18 cellular contexts compared by ENCODE assay signal in the genomic region with DNA sequence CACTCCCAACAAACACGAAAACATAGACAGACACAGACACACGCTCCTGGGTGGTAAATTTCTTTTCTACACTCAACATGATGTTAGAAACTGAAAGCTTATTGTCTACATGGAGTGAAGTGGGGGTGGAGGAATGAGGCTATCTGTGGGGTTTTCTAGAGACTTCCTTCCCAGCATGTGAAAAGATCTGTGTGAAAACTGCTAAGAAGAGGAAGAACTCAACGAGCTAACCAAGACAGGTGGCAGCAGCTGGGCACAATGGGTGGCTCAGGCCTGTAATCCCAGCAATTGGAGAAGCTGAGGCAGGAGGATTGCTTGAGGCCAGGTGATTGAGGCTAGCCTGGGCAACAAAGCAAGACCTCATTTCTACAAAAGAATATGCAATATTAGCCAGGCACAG. TPM values are rescaled to one million over a fixed set of nuclear protein-coding genes. Genes with fewer than 3 reads are reported as not detected.
A peak's percentile ranks its signal among the peaks of the same experiment; 100 is the strongest.
DNase-seq lines count a peak whose midpoint lies in the region; ATAC-seq lines count a peak whose summit lies in the region.
"Had no signal": no experiment of that assay in that cellular context is flagged by ENCODE, and none has a peak within 500 bp of the region (broad histone marks: within the 10 kb centered on the region; RNA-seq: fewer than 3 reads in every experiment).

No MANE protein-coding gene starts in this region.

- H3K27ac ChIP-seq in SJSA1: peak overlapping the region; percentile 10; the same call in 1 of the 2 replicates
- H3K27ac ChIP-seq: coronary artery had no signal

- no peaks in the 10 kb centered on the region for H3K9me3 Mint-ChIP-seq in activated CD8-positive, alpha-beta memory T cell treated with anti-CD3 and anti-CD28 coated beads, Interleukin-2, amount 10 ng/mL, durations not matched to agents 7 days and 5 days (ENCODE audit: low read depth)
- no peaks in the 10 kb centered on the region for H3K9me3 Mint-ChIP-seq in central memory CD8-positive, alpha-beta T cell
- H3K9me3 Mint-ChIP-seq in stimulated activated naive CD8-positive, alpha-beta T cell treated with anti-CD3 and anti-CD28 coated beads, Interleukin-15, amount 100 ng/mL, for 72 hours: no peaks in the 10 kb centered on the region
- H3K9me3 Mint-ChIP-seq: neural crest cell had no signal

- no peak overlapping the region for H3K4me3 ChIP-seq in SJSA1
- H3K4me3 ChIP-seq: coronary artery had no signal

- no peaks in the 10 kb centered on the region for H3K27me3 ChIP-seq in SJSA1 (replicated peaks)

- no peaks in the 10 kb centered on the region for H3K36me3 Mint-ChIP-seq in activated CD8-positive, alpha-beta memory T cell treated with anti-CD3 and anti-CD28 coated beads, Interleukin-2, amount 10 ng/mL, durations not matched to agents 7 days and 5 days
- H3K36me3 Mint-ChIP-seq in central memory CD8-positive, alpha-beta T cell (ENCODE audit: insufficient read depth): peaks cover 25% of the 10 kb centered on the region

- H3K4me3 Mint-ChIP-seq in activated CD8-positive, alpha-beta memory T cell treated with anti-CD3 and anti-CD28 coated beads, Interleukin-2, amount 10 ng/mL, durations not matched to agents 7 days and 5 days: peak overlapping the region; percentile 66
- peak overlapping the region; percentile 67 for H3K4me3 Mint-ChIP-seq in central memory CD8-positive, alpha-beta T cell
- H3K4me3 Mint-ChIP-seq in stimulated activated naive CD8-positive, alpha-beta T cell treated with anti-CD3 and anti-CD28 coated beads, Interleukin-15, amount 100 ng/mL, for 72 hours: peak overlapping the region; percentile 80 to 82
- H3K4me3 Mint-ChIP-seq: neural crest cell had no signal

- peak; percentile 10 for ATAC-seq in activated CD8-positive, alpha-beta memory T cell treated with anti-CD3 and anti-CD28 coated beads, Interleukin-2, amount 10 ng/mL, durations not matched to agents 7 days and 5 days
- ATAC-seq in central memory CD8-positive, alpha-beta T cell (replicated peaks; ENCODE audit: extremely low read depth, poor library complexity, severe bottlenecking): peak; percentile 27
- ATAC-seq in stimulated activated naive CD8-positive, alpha-beta T cell treated with anti-CD3 and anti-CD28 coated beads, Interleukin-15, amount 100 ng/mL, for 72 hours: no peak
- ATAC-seq in HG02884 (IDR thresholded peaks at IDR 0.05; ENCODE audit: unreplicated experiment): no peak
- ATAC-seq: left ventricle myocardium superior, sciatic nerve had no signal

- CTCF ChIA-PET in activated CD8-positive, alpha-beta memory T cell treated with anti-CD3 and anti-CD28 coated beads, Interleukin-2, amount 10 ng/mL, durations not matched to agents 7 days and 5 days (lab: Charles Lee): interaction anchor here (1.0 to 3.8 kb wide), 14 partner anchors 9 to 71 kb away, joined by 3 to 29 read pairs (median 8); a partner anchor contains a TSS

- DNase-seq in activated CD8-positive, alpha-beta memory T cell treated with anti-CD3 and anti-CD28 coated beads, Interleukin-2, amount 10 ng/mL, durations not matched to agents 7 days and 5 days: peak; percentile 54
- DNase-seq in activated CD8-positive, alpha-beta memory T cell treated with anti-CD3 and anti-CD28 coated beads, Interleukin-2, amount 50 U/mL, for 48 hours: no peak
- DNase-seq in SJSA1 (ENCODE audit: low read depth in 1 of 2, low spot score in 2 of 2) (peak in 1 of 2 experiments; percentile 29), NCI-H1694 treated with DMSO at 0.1 percent for 48 hours (lab: John Stamatoyannopoulos, UW) (no peak), posterior vena cava (ENCODE audit: low spot score) (no peak)
- DNase-seq in central memory CD8-positive, alpha-beta T cell (ENCODE audit: low spot score in 2 of 2): no peak
- DNase-seq in stimulated activated naive CD8-positive, alpha-beta T cell treated with anti-CD3 and anti-CD28 coated beads, Interleukin-15, amount 100 ng/mL, for 72 hours: no peak
- DNase-seq: hippocampal formation, left ventricle myocardium superior, NCI-H1105, NCI-H226, substantia nigra had no signal

- intact Hi-C loops in posterior vena cava (cut with DNase I): loop anchor here (10.0 kb wide), 2 partner anchors 333 to 353 kb away; no protein-coding TSS in a partner anchor

- H3K4me1 ChIP-seq in SJSA1 (replicated peaks): peaks cover 50% of the 10 kb centered on the region

- H3K9me3 ChIP-seq in SJSA1 (replicated peaks): no peaks in the 10 kb centered on the region

- H3K27me3 Mint-ChIP-seq in activated CD8-positive, alpha-beta memory T cell treated with anti-CD3 and anti-CD28 coated beads, Interleukin-2, amount 10 ng/mL, durations not matched to agents 7 days and 5 days: no peaks in the 10 kb centered on the region
- H3K27me3 Mint-ChIP-seq in central memory CD8-positive, alpha-beta T cell: no peaks in the 10 kb centered on the region
- no peaks in the 10 kb centered on the region for H3K27me3 Mint-ChIP-seq in stimulated activated naive CD8-positive, alpha-beta T cell treated with anti-CD3 and anti-CD28 coated beads, Interleukin-15, amount 100 ng/mL, for 72 hours

- H3K36me3 ChIP-seq in SJSA1: no peaks in the 10 kb centered on the region

- H3K27ac Mint-ChIP-seq in activated CD8-positive, alpha-beta memory T cell treated with anti-CD3 and anti-CD28 coated beads, Interleukin-2, amount 10 ng/mL, durations not matched to agents 7 days and 5 days: peak overlapping the region; percentile 95
- H3K27ac Mint-ChIP-seq in central memory CD8-positive, alpha-beta T cell (ENCODE audit: low read depth): peak overlapping the region; percentile 98
- H3K27ac Mint-ChIP-seq in stimulated activated naive CD8-positive, alpha-beta T cell treated with anti-CD3 and anti-CD28 coated beads, Interleukin-15, amount 100 ng/mL, for 72 hours: peak overlapping the region; percentile 94 to 98

- H3K4me1 Mint-ChIP-seq in activated CD8-positive, alpha-beta memory T cell treated with anti-CD3 and anti-CD28 coated beads, Interleukin-2, amount 10 ng/mL, durations not matched to agents 7 days and 5 days: peaks cover 90% of the 10 kb centered on the region
- H3K4me1 Mint-ChIP-seq in central memory CD8-positive, alpha-beta T cell: peaks cover 99% of the 10 kb centered on the region
- peaks cover 98% of the 10 kb centered on the region for H3K4me1 Mint-ChIP-seq in stimulated activated naive CD8-positive, alpha-beta T cell treated with anti-CD3 and anti-CD28 coated beads, Interleukin-15, amount 100 ng/mL, for 72 hours
- H3K4me1 Mint-ChIP-seq: neural crest cell had no signal

RNA-seq across cellular contexts. Expression of a gene that starts 7.6 kb away (rescaled TPM):
- total RNA-seq in activated CD8-positive, alpha-beta memory T cell treated with anti-CD3 and anti-CD28 coated beads, Interleukin-2, amount 10 ng/mL, durations not matched to agents 7 days and 5 days: 100 to 1,000 TPM; 198 to 270 TPM
- 0.34 and 0.68 TPM in 2 replicates for total RNA-seq in SJSA1 (2014; rRNA removed; shearing (Covaris generic))
- total RNA-seq in posterior vena cava: 10 to 100 TPM; 10.1 to 26.0 TPM
- total RNA-seq: A673, HT-29, neural crest cell had no signal

Comparison
In these comparisons a context has a peak if more than half of its experiments do, and no peak if none do; other contexts are left out.
1. ATAC-seq: peak in activated CD8-positive, alpha-beta memory T cell treated with anti-CD3 and anti-CD28 coated beads, Interleukin-2, amount 10 ng/mL, durations not matched to agents 7 days and 5 days (single experiment) and central memory CD8-positive, alpha-beta T cell (single experiment); none in stimulated activated naive CD8-positive, alpha-beta T cell treated with anti-CD3 and anti-CD28 coated beads, Interleukin-15, amount 100 ng/mL, for 72 hours (single experiment) and HG02884 (single experiment).
2. RNA of a gene that starts 7.6 kb away (total RNA-seq): 198 to 270 TPM in activated CD8-positive, alpha-beta memory T cell treated with anti-CD3 and anti-CD28 coated beads, Interleukin-2, amount 10 ng/mL, durations not matched to agents 7 days and 5 days; 10.1 to 26.0 TPM in posterior vena cava and 0.34 to 0.68 TPM in SJSA1; every median in the first group is over 4 times any median in the second.
3. Peak in every context shown above with its lines, with median percentiles within 50 percentile points of each other: H3K27ac Mint-ChIP-seq and H3K4me3 Mint-ChIP-seq.